ENCODE assay signal across 27 cellular contexts in the genomic region with DNA sequence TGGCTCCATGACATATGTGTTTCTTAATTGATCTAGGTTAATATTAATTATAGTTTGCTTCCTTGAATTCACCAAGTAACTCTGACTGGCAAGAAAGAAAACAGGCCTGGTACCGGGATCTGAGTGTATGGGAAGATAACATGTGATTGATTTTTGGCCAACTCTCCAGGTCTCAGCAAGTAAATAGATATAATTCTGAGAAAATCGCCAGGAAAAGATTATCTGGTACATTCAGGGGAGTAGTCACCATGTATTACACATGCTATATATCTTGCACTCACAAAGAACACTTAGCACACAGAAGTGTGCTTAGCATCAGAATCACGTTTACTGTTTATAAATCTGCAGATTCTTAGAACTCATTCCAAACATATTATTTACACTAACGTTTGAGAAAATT.
DNase-seq lines count a peak whose midpoint lies in the region; ATAC-seq, FAIRE-seq and TF ChIP-seq lines count a peak whose summit lies in the region.
"Had no signal": no experiment of that assay in that cellular context is flagged by ENCODE, and none has a peak within 500 bp of the region (broad histone marks: within the 10 kb centered on the region; RNA-seq: fewer than 3 reads in every experiment).

No MANE protein-coding gene starts in this region.

- no peaks in the 10 kb centered on the region; a peak in 1 of 4 replicates for H3K4me1 ChIP-seq in SK-N-SH (ENCODE audit: control insufficient read depth in 1 of 2, insufficient read depth in 2 of 2, low read depth in 1 of 2, low read length in 1 of 2)
- H3K4me1 ChIP-seq in body of pancreas, result peaks cover 13% of the 10 kb centered on the region
- H3K4me1 ChIP-seq in pancreas, result no peaks in the 10 kb centered on the region
- no peaks in the 10 kb centered on the region for H3K4me1 ChIP-seq in sigmoid colon
- H3K4me1 ChIP-seq in CD4-positive, alpha-beta memory T cell (ENCODE audit: insufficient read depth, low read length), result no peaks in the 10 kb centered on the region
- H3K4me1 ChIP-seq: A549; BLaER1 treated with 17β-estradiol and CSF1 and Interleukin-3, amounts not matched to agents 10 nM and 100 nM had no signal

- no peaks in the 10 kb centered on the region for H4K20me1 ChIP-seq in SK-N-SH (ENCODE audit: insufficient read depth)
- H4K20me1 ChIP-seq: BLaER1 treated with 17β-estradiol and CSF1 and Interleukin-3, amounts not matched to agents 10 nM and 100 nM had no signal

- no peak overlapping the region for H2AFZ ChIP-seq in SK-N-SH (ENCODE audit: low read depth)

- H3K9me3 Mint-ChIP-seq in mesothelial cell of epicardium, result no peaks in the 10 kb centered on the region
- peaks cover 0 to 8% (median 0%) of the 10 kb centered on the region in 8 donors for H3K9me3 Mint-ChIP-seq in CD4-positive, alpha-beta memory T cell

- H3F3A ChIP-seq in SK-N-SH (replicated peaks; ENCODE audit: insufficient read depth), result no peaks in the 10 kb centered on the region

- TF ChIP-seq RAD21 in SK-N-SH (IDR thresholded peaks at IDR 0.05; ENCODE audit: low read length), result no peak

- ATAC-seq in SK-N-SH treated with all-trans-retinoic acid at 6 μM for 48 hours (no peak), body of pancreas (peak; percentile 52), pancreas (peak in 3 of 4 donors; percentile 17 to 55 (median 43))
- ATAC-seq in stimulated activated naive CD8-positive, alpha-beta T cell treated with anti-CD3 and anti-CD28 coated beads, Interleukin-15, Interleukin-2, amounts not matched to agents 100 U/mL and 50 U/mL, for 24 hours, result no peak
- ATAC-seq: A549, GM12878 had no signal

- no peak for TF ChIP-seq CTCF in SK-N-SH (IDR thresholded peaks at IDR 0.05)
- no peak for TF ChIP-seq CTCF in body of pancreas (IDR thresholded peaks at IDR 0.05)
- no peak for TF ChIP-seq CTCF in mesothelial cell of epicardium (IDR thresholded peaks at IDR 0.05; ENCODE audit: unreplicated experiment)
- TF ChIP-seq CTCF in pancreas (IDR thresholded peaks at IDR 0.05), result no peak
- no peak for TF ChIP-seq CTCF in sigmoid colon (IDR thresholded peaks at IDR 0.05)

- POLR2A ChIA-PET in SK-N-SH (lab: Yijun Ruan, JAX), result no interaction called here
- POLR2A ChIA-PET in CD4-positive, alpha-beta memory T cell (lab: Charles Lee; ENCODE audit: partially characterized antibody), result no interaction called here

- H3K27ac ChIP-seq in SK-N-SH (ENCODE audit: low read depth in 2 of 2, low read length in 1 of 2) (no peak overlapping the region), body of pancreas (no peak overlapping the region), pancreas (no peak overlapping the region), sigmoid colon (no peak overlapping the region)
- H3K27ac ChIP-seq in CD4-positive, alpha-beta memory T cell (ENCODE audit: low read depth, low read length), result no peak overlapping the region
- H3K27ac ChIP-seq: 22Rv1; A549; BLaER1 treated with 17β-estradiol and CSF1 and Interleukin-3, amounts not matched to agents 10 nM and 100 nM; C4-2B had no signal

- 32% methylated on average over 4 of the region's 4 CpGs for WGBS in SK-N-SH (ENCODE audit: low lambda C conversion rate)
- WGBS in body of pancreas, 2 donors, result 22 to 26% methylated on average over 4 of the region's 4 CpGs
- 15 to 19% methylated on average over 4 of the region's 4 CpGs for WGBS in pancreas, 2 donors
- 71 to 73% methylated on average over 4 of the region's 4 CpGs for WGBS in sigmoid colon, 2 donors

- H3K4me3 Mint-ChIP-seq in mesothelial cell of epicardium, result no peak overlapping the region
- no peak overlapping the region for H3K4me3 Mint-ChIP-seq in CD4-positive, alpha-beta memory T cell
- H3K4me3 Mint-ChIP-seq: B cell; CD4-positive, alpha-beta T cell; CD8-positive, alpha-beta memory T cell had no signal

- H3K9me2 ChIP-seq in SK-N-SH, result no peaks in the 10 kb centered on the region

- CTCF ChIA-PET in SK-N-SH (lab: Yijun Ruan, JAX), result no interaction called here
- CTCF ChIA-PET in CD4-positive, alpha-beta memory T cell (lab: Charles Lee; ENCODE audit: partially characterized antibody), result no interaction called here

- H3K27me3 ChIP-seq in SK-N-SH (ENCODE audit: insufficient read depth) (no peaks in the 10 kb centered on the region), body of pancreas (no peaks in the 10 kb centered on the region), pancreas (no peaks in the 10 kb centered on the region), sigmoid colon (no peaks in the 10 kb centered on the region)
- H3K27me3 ChIP-seq in CD4-positive, alpha-beta memory T cell (ENCODE audit: insufficient read depth, low read length), result no peaks in the 10 kb centered on the region
- H3K27me3 ChIP-seq: BLaER1 treated with 17β-estradiol and CSF1 and Interleukin-3, amounts not matched to agents 10 nM and 100 nM had no signal

- no peaks in the 10 kb centered on the region for H3K79me2 ChIP-seq in SK-N-SH (ENCODE audit: insufficient read depth)

- peaks cover 14% of the 10 kb centered on the region for H3K4me1 Mint-ChIP-seq in mesothelial cell of epicardium
- no peaks in the 10 kb centered on the region for H3K4me1 Mint-ChIP-seq in CD4-positive, alpha-beta memory T cell
- H3K4me1 Mint-ChIP-seq: B cell; CD8-positive, alpha-beta memory T cell had no signal

- H3K9ac ChIP-seq in SK-N-SH, result no peak overlapping the region
- H3K9ac ChIP-seq: BLaER1 treated with 17β-estradiol and CSF1 and Interleukin-3, amounts not matched to agents 10 nM and 100 nM had no signal

- H3K27me3 Mint-ChIP-seq in mesothelial cell of epicardium (ENCODE audit: low read depth), result no peaks in the 10 kb centered on the region
- no peaks in the 10 kb centered on the region for H3K27me3 Mint-ChIP-seq in CD4-positive, alpha-beta memory T cell
- H3K27me3 Mint-ChIP-seq: B cell; CD4-positive, alpha-beta T cell; CD8-positive, alpha-beta memory T cell had no signal

- H3K9me3 ChIP-seq in SK-N-SH, result no peaks in the 10 kb centered on the region
- H3K9me3 ChIP-seq in body of pancreas, result no peaks in the 10 kb centered on the region
- no peaks in the 10 kb centered on the region for H3K9me3 ChIP-seq in pancreas
- no peaks in the 10 kb centered on the region for H3K9me3 ChIP-seq in sigmoid colon
- no peaks in the 10 kb centered on the region for H3K9me3 ChIP-seq in CD4-positive, alpha-beta memory T cell (ENCODE audit: control insufficient read depth in 1 of 2, low read length in 2 of 2)
- H3K9me3 ChIP-seq: A549; BLaER1 treated with 17β-estradiol and CSF1 and Interleukin-3, amounts not matched to agents 10 nM and 100 nM had no signal

- H3K36me3 ChIP-seq in SK-N-SH (replicated peaks in 1 of 2; ENCODE audit: control insufficient read depth in 1 of 2, insufficient read depth in 2 of 2, low read length in 1 of 2) (no peaks in the 10 kb centered on the region), body of pancreas (replicated peaks in 1 of 2; ENCODE audit: insufficient read depth in 1 of 2, low read depth in 2 of 2) (no peaks in the 10 kb centered on the region), pancreas (no peaks in the 10 kb centered on the region), sigmoid colon (no peaks in the 10 kb centered on the region)
- H3K36me3 ChIP-seq in CD4-positive, alpha-beta memory T cell (ENCODE audit: insufficient read depth, low read length), result no peaks in the 10 kb centered on the region
- H3K36me3 ChIP-seq: BLaER1 treated with 17β-estradiol and CSF1 and Interleukin-3, amounts not matched to agents 10 nM and 100 nM had no signal

- TF ChIP-seq EP300 in SK-N-SH (IDR thresholded peaks at IDR 0.05; ENCODE audit: borderline replicate concordance in 1 of 2, low read depth in 1 of 2, low read length in 1 of 2) (no peak), sigmoid colon (IDR thresholded peaks at IDR 0.05) (no peak)

- H3K36me3 Mint-ChIP-seq in mesothelial cell of epicardium, result no peaks in the 10 kb centered on the region
- H3K36me3 Mint-ChIP-seq in CD4-positive, alpha-beta memory T cell, result no peaks in the 10 kb centered on the region
- H3K36me3 Mint-ChIP-seq: CD8-positive, alpha-beta memory T cell had no signal

- no peak overlapping the region for H3K4me3 ChIP-seq in SK-N-SH (ENCODE audit: low read depth in 2 of 2, low read length in 1 of 2)
- H3K4me3 ChIP-seq in body of pancreas, result no peak overlapping the region
- H3K4me3 ChIP-seq in pancreas, result no peak overlapping the region
- H3K4me3 ChIP-seq in sigmoid colon, result no peak overlapping the region
- H3K4me3 ChIP-seq in CD4-positive, alpha-beta memory T cell (ENCODE audit: low read length in 2 of 2), result no peak overlapping the region
- H3K4me3 ChIP-seq: A549; BLaER1 treated with 17β-estradiol and CSF1 and Interleukin-3, amounts not matched to agents 10 nM and 100 nM; GM12878 had no signal

- no peak for FAIRE-seq in pancreas (lab: Jason Lieb, UNC)
- FAIRE-seq: A549, GM12878, GM12892, GM18507 had no signal

- H3K4me2 ChIP-seq in SK-N-SH, result no peak overlapping the region
- H3K4me2 ChIP-seq: A549; BLaER1 treated with 17β-estradiol and CSF1 and Interleukin-3, amounts not matched to agents 10 nM and 100 nM had no signal

- no peak for TF ChIP-seq POLR2A in body of pancreas (IDR thresholded peaks at IDR 0.05)
- no peak for TF ChIP-seq POLR2A in sigmoid colon (IDR thresholded peaks at IDR 0.05)

- intact Hi-C loops in body of pancreas (cut with DNase I) (no loop called here), pancreas (cut with DNase I) (no loop called here), sigmoid colon (cut with DNase I) (no loop called here)
- intact Hi-C loops in CD4-positive, alpha-beta memory T cell (cut with micrococcal nuclease), result no loop called here

- DNase-seq in SK-N-SH (no peak), body of pancreas (no peak), mesothelial cell of epicardium (ENCODE audit: low spot score in 2 of 2, unreplicated experiment in 2 of 2) (no peak), pancreas (no peak), sigmoid colon (no peak)
- DNase-seq in stimulated activated naive CD8-positive, alpha-beta T cell treated with anti-CD3 and anti-CD28 coated beads, Interleukin-15, Interleukin-2, amounts not matched to agents 100 U/mL and 50 U/mL, for 24 hours, result no peak
- no peak for DNase-seq in CD4-positive, alpha-beta memory T cell
- DNase-seq: AML-193; CD4-positive, alpha-beta T cell; CD8-positive, alpha-beta memory T cell; COR-L47; DMS 273 treated with DMSO at 0.1 percent for 48 hours; DMS153; DMS53; DMS79; DND-41; EL; GDM1 had no signal

- peak overlapping the region; percentile 82 for H3K27ac Mint-ChIP-seq in mesothelial cell of epicardium
- no peak overlapping the region for H3K27ac Mint-ChIP-seq in CD4-positive, alpha-beta memory T cell
- H3K27ac Mint-ChIP-seq: B cell; CD4-positive, alpha-beta T cell; CD8-positive, alpha-beta memory T cell had no signal

TF ChIP-seq in SK-N-SH, 30 proteins besides CTCF, POLR2A, EP300 and RAD21 (continues in another document):
- TF ChIP-seq SMC3 (IDR thresholded peaks at IDR 0.05; ENCODE audit: low read depth, low read length), result no peak
- no peak for TF ChIP-seq MEF2A (IDR thresholded peaks at IDR 0.05; ENCODE audit: borderline replicate concordance, low read depth)
- TF ChIP-seq NFIC (IDR thresholded peaks at IDR 0.05; ENCODE audit: borderline replicate concordance), result no peak
- TF ChIP-seq TCF12 (IDR thresholded peaks at IDR 0.05), result no peak
- no peak for TF ChIP-seq GATA2 (CRISPR knock-in tag; IDR thresholded peaks at IDR 0.05)
- TF ChIP-seq CHD2 (IDR thresholded peaks at IDR 0.05; ENCODE audit: low read length, partially characterized antibody), result no peak

Comparison
In these comparisons a context has a peak if more than half of its experiments do, and no peak if none do; other contexts are left out.
1. ATAC-seq: peak in body of pancreas (single experiment) and pancreas (3 of 4); none in SK-N-SH treated with all-trans-retinoic acid at 6 μM for 48 hours (single experiment) and stimulated activated naive CD8-positive, alpha-beta T cell treated with anti-CD3 and anti-CD28 coated beads, Interleukin-15, Interleukin-2, amounts not matched to agents 100 U/mL and 50 U/mL, for 24 hours (single experiment).